ENCODE assay signal across 27 cellular contexts in genomic region chr22:27509132-27509920, GRCh38.
"Had no signal": no experiment of that assay in that cellular context is flagged by ENCODE, and none has a peak within 500 bp of the region (broad histone marks: within the 10 kb centered on the region; RNA-seq: fewer than 3 reads in every experiment).

No MANE protein-coding gene starts in this region.

- H3K9me3 ChIP-seq: ascending aorta, breast epithelium had no signal

- ATAC-seq: activated CD8-positive, alpha-beta T cell treated with anti-CD3 and anti-CD28 coated beads for 36 hours; activated T-cell treated with anti-CD3 and anti-CD28 coated beads, Interleukin-2, amount 50 U/mL, for 72 hours; activated T-helper 17 cell treated with anti-CD3 and anti-CD28 coated beads, Interleukin-2, amount 50 U/mL, for 72 hours had no signal

- H3K27ac ChIP-seq: breast epithelium had no signal

- H3K36me3 ChIP-seq: ascending aorta, breast epithelium had no signal

- H3K4me3 ChIP-seq: ascending aorta, breast epithelium had no signal

- DNase-seq: activated CD4-positive, alpha-beta T cell treated with anti-CD3 and anti-CD28 coated beads, Interleukin-2, amount 10 ng/mL, durations not matched to agents 24 days and 14 days; activated CD4-positive, alpha-beta T cell treated with anti-CD3 and anti-CD28 coated beads, Interleukin-2, amount 50 U/mL, for 4 hours; activated CD8-positive, alpha-beta T cell treated with anti-CD3 and anti-CD28 coated beads for 36 hours; activated effector memory CD4-positive, alpha-beta T cell treated with anti-CD3 and anti-CD28 coated beads, Interleukin-2, amount 50 U/mL, for 16 hours; activated naive CD4-positive, alpha-beta T cell; activated naive CD4-positive, alpha-beta T cell treated with anti-CD3 and anti-CD28 coated beads, Interleukin-2, amount 50 U/mL, for 16 hours; activated naive CD8-positive, alpha-beta T cell treated with anti-CD3 and anti-CD28 coated beads for 36 hours; activated T-cell treated with anti-CD3 and anti-CD28 coated beads, Interleukin-2, amount 50 U/mL, for 1 hour; activated T-cell treated with anti-CD3 and anti-CD28 coated beads, Interleukin-2, amount 50 U/mL, for 72 hours; MM.1S; MV-4-11; NCI-H1092; NCI-H1436 treated with DMSO at 0.1 percent for 48 hours; NCI-H1694 treated with DMSO at 0.1 percent for 48 hours; NCI-H2029; NCI-H510A; NCI-H526; NCI-H748 treated with DMSO at 0.1 percent for 48 hours; NK-92 treated with Interleukin-12 subunit alpha and Interleukin-12 subunit beta, amount 100 ng/mL, for 24 hours; Right ventricle myocardium superior; SW 1271; T-helper 1 cell; T-helper 2 cell; T-helper 9 cell had no signal

- H3K27me3 ChIP-seq: ascending aorta, breast epithelium had no signal
